Comparison of ENCODE assay signal across 8 cellular contexts in genomic region chr4:2058264-2059033, GRCh38. TPM values are rescaled to one million over a fixed set of nuclear protein-coding genes. Genes with fewer than 3 reads are reported as not detected.
DNase-seq lines count a peak whose midpoint lies in the region; ATAC-seq and TF ChIP-seq lines count a peak whose summit lies in the region.

No MANE protein-coding gene starts in this region.

- no peaks in the 10 kb centered on the region for H3K9me3 ChIP-seq in NT2/D1 (ENCODE audit: insufficient read depth, low read length)

- H3K9me2 ChIP-seq in GM23338 (ENCODE audit: insufficient read depth), result no peaks in the 10 kb centered on the region

- H4K20me1 ChIP-seq in GM23338 (replicated peaks; ENCODE audit: insufficient read depth), result no peaks in the 10 kb centered on the region; the same call in 1 of the 2 replicates

- H3K9ac ChIP-seq in NT2/D1 (ENCODE audit: insufficient read length, low read depth), result peak overlapping the region; percentile 50

- H3K27me3 Mint-ChIP-seq in GM23338 (ENCODE audit: insufficient read depth, low read depth, poor library complexity), result peaks cover 46% of the 10 kb centered on the region

- H3K36me3 Mint-ChIP-seq in GM23338 (ENCODE audit: low read depth), result no peaks in the 10 kb centered on the region; the same call in 2 of the 3 replicates

- H3K36me3 ChIP-seq in GM23338 (ENCODE audit: insufficient read depth), result no peaks in the 10 kb centered on the region; the same call in 1 of the 2 replicates
- no peaks in the 10 kb centered on the region for H3K36me3 ChIP-seq in NT2/D1 (ENCODE audit: insufficient read depth, insufficient read length, low read length)

- DNase-seq in GM23338 (ENCODE audit: low spot score) (peak; percentile 57), NT2/D1 (ENCODE audit: low read depth, low spot score) (no peak), fibroblast of villous mesenchyme (ENCODE audit: low read depth) (no peak), retinal pigment epithelial cell (ENCODE audit: low read depth) (no peak), glomerular visceral epithelial cell (ENCODE audit: extremely low spot score) (no peak), GM13976 (ENCODE audit: low spot score) (no peak)

- H3K4me3 ChIP-seq in GM23338 (peak overlapping the region; percentile 59), NT2/D1 (ENCODE audit: insufficient read length, low read depth) (peak overlapping the region; percentile 50), fibroblast of villous mesenchyme (ENCODE audit: low read depth, low read length) (peak overlapping the region; percentile 46), retinal pigment epithelial cell (ENCODE audit: low read length) (peak overlapping the region; percentile 53)

- H3K4me1 ChIP-seq in GM23338 (ENCODE audit: insufficient read depth) (no peaks in the 10 kb centered on the region; the same call in 1 of the 2 replicates), NT2/D1 (ENCODE audit: insufficient read depth, insufficient read length) (peaks cover 19% of the 10 kb centered on the region)

- peak overlapping the region; percentile 53; the same call in 2 of the 3 replicates for H3K4me3 Mint-ChIP-seq in GM23338

- TF ChIP-seq CTCF in GM23338 (conservative IDR thresholded peaks at IDR 0.05; ENCODE audit: low read depth in 2 of 2), result no peak
- no peak for TF ChIP-seq CTCF in fibroblast of villous mesenchyme (IDR thresholded peaks at IDR 0.05; ENCODE audit: insufficient read depth, low read depth, low read length)
- no peak for TF ChIP-seq CTCF in retinal pigment epithelial cell (conservative IDR thresholded peaks at IDR 0.05; ENCODE audit: low read depth, low read length)
- no peak for TF ChIP-seq CTCF in GM13976 (IDR thresholded peaks at IDR 0.05; ENCODE audit: borderline replicate concordance, control extremely low read depth, extremely low read depth, insufficient read depth, missing control alignments)

- H3K4me2 ChIP-seq in GM23338, result peak overlapping the region; percentile 77; the same call in 1 of the 2 replicates

- H3F3A ChIP-seq in GM23338 (replicated peaks; ENCODE audit: low read depth), result 0 out of 2 replicates have a peak, but pooled peaks cover 6% of the 10 kb centered on the region

- in situ Hi-C loops in GM13976 (cut with MboI; ENCODE audit: low sequenced_read_pairs, unreplicated experiment), result no loop called here

- H3K27ac ChIP-seq in GM23338 (ENCODE audit: low read depth), result no peak overlapping the region

- peaks cover 4% of the 10 kb centered on the region; the same call in 2 of the 3 replicates for H3K4me1 Mint-ChIP-seq in GM23338

- H3K27me3 ChIP-seq in GM23338 (ENCODE audit: insufficient read depth) (peaks cover 68% of the 10 kb centered on the region), NT2/D1 (ENCODE audit: insufficient read depth, insufficient read length) (peaks cover 27% of the 10 kb centered on the region)

- H3K27ac Mint-ChIP-seq in GM23338, result no peak overlapping the region

- no peaks in the 10 kb centered on the region for H3K79me2 ChIP-seq in GM23338 (replicated peaks; ENCODE audit: insufficient read depth)

- ATAC-seq in GM23338 (peak; percentile 21), HG03439 (IDR thresholded peaks at IDR 0.05; ENCODE audit: unreplicated experiment) (no peak), GM21390 (IDR thresholded peaks at IDR 0.05; ENCODE audit: unreplicated experiment) (no peak)

- peak overlapping the region; percentile 94 for H2AFZ ChIP-seq in GM23338

- H3K9me3 Mint-ChIP-seq in GM23338, result no peaks in the 10 kb centered on the region

TF ChIP-seq in GM23338, 12 proteins besides CTCF, POLR2A, EP300 and RAD21:
- TF ChIP-seq POLR2AphosphoS5 (IDR thresholded peaks at IDR 0.05; ENCODE audit: low read depth), result peak; percentile 24; the same call in 1 of the 2 replicates
- TF ChIP-seq NANOG (IDR thresholded peaks at IDR 0.05; ENCODE audit: borderline replicate concordance), result no peak
- TF ChIP-seq STAT1 (IDR thresholded peaks at IDR 0.05; ENCODE audit: unreplicated experiment), result no peak
- no peak for TF ChIP-seq EZH2phosphoT487 (IDR thresholded peaks at IDR 0.05; ENCODE audit: unreplicated experiment)
TF ChIP-seq in GM23338: peak in this region for 1.

RNA-seq across cellular contexts. Expression of gene NAT8L, which starts 0.7 kb away (rescaled TPM):
- total RNA-seq in GM23338 (2014; rRNA removed; shearing (Covaris generic)), result 7.7 and 9.7 TPM in 2 replicates
- 1.6 and 1.7 TPM in 2 replicates for polyA plus RNA-seq in GM23338 (2016; fragmentation: Nextera tagmentation; extraction: Ambion mirVana)
- under 0.01 TPM in 2 replicates for total RNA-seq in fibroblast of villous mesenchyme

RNA-seq across cellular contexts. Expression of gene NELFA, which starts 49.7 kb away (rescaled TPM):
- 60.8 and 62.8 TPM in 2 replicates for total RNA-seq in GM23338 (2014; rRNA removed; shearing (Covaris generic))
- polyA plus RNA-seq in GM23338 (2016; fragmentation: Nextera tagmentation; extraction: Ambion mirVana), result 62.2 and 63.3 TPM in 2 replicates
- total RNA-seq in fibroblast of villous mesenchyme, result 17.7 and 18.1 TPM in 2 replicates
